Comparison of ENCODE assay signal across 21 cellular contexts in the genomic region with DNA sequence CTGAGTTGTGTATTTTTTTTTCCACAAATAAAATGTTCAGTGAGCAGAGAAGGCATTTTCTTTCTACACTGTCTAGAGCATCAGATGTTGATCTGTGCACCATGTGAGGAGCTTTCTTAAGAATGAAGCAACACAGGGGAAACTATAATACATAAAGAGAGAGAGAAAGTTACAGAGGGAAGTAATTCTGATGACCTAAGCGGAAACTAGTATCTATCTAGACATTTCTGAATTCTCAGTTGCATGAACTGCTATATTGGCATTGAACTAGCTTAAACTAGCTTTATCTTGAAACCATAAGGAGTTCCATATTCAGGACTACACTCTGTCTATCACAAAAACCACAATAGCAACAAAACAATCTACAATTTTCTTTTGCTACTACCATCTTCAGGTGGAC.
DNase-seq lines count a peak whose midpoint lies in the region; ATAC-seq, FAIRE-seq and TF ChIP-seq lines count a peak whose summit lies in the region.
"Had no signal": no experiment of that assay in that cellular context is flagged by ENCODE, and none has a peak within 500 bp of the region (broad histone marks: within the 10 kb centered on the region; RNA-seq: fewer than 3 reads in every experiment).

No MANE protein-coding gene starts in this region.

- CTCF ChIA-PET in HepG2 (lab: Yijun Ruan, JAX; ENCODE audit: low intra/inter-chr PET ratio, low total read pairs): no interaction called here
- CTCF ChIA-PET in WTC11 (lab: Charles Lee): no interaction called here

- H3K9ac ChIP-seq in HepG2 (ENCODE audit: insufficient read depth, low read depth, low read length): no peak overlapping the region
- no peak overlapping the region for H3K9ac ChIP-seq in OCI-LY3 (ENCODE audit: low read length)

- H2AFZ ChIP-seq in HepG2 (ENCODE audit: low read length) (no peak overlapping the region), OCI-LY3 (ENCODE audit: low read depth, low read length) (peak overlapping the region; percentile 20; the same call in 1 of the 2 replicates)

- H3K4me3 Mint-ChIP-seq in WTC11: no peak overlapping the region
- H3K4me3 Mint-ChIP-seq: B cell; CD4-positive, CD25-positive, alpha-beta regulatory T cell; CD8-positive, alpha-beta memory T cell; H9 had no signal

- H3K36me3 ChIP-seq in HepG2 (replicated peaks in 1 of 2; ENCODE audit: control insufficient read depth in 1 of 2, insufficient read depth in 2 of 2, low read length in 2 of 2): no peaks in the 10 kb centered on the region
- H3K36me3 ChIP-seq in right lobe of liver: no peaks in the 10 kb centered on the region
- H3K36me3 ChIP-seq in OCI-LY3 (replicated peaks; ENCODE audit: low read depth, low read length): no peaks in the 10 kb centered on the region
- H3K36me3 ChIP-seq in BE2C: no peaks in the 10 kb centered on the region

- peaks cover 10% of the 10 kb centered on the region for H3K4me1 Mint-ChIP-seq in WTC11
- H3K4me1 Mint-ChIP-seq: B cell; CD4-positive, CD25-positive, alpha-beta regulatory T cell; CD8-positive, alpha-beta memory T cell had no signal

- no peak for TF ChIP-seq RAD21 in HepG2 (CRISPR knock-in tag; IDR thresholded peaks at IDR 0.05)

- H3K4me2 ChIP-seq in HepG2 (ENCODE audit: low read depth, low read length) (no peak overlapping the region), OCI-LY3 (ENCODE audit: low read length) (peak overlapping the region; percentile 10; the same call in 1 of the 2 replicates)

- 0 out of 2 replicates have a peak overlapping the region, but pooled peaks have one; percentile 28 for H3K27ac Mint-ChIP-seq in WTC11
- H3K27ac Mint-ChIP-seq: B cell; CD4-positive, CD25-positive, alpha-beta regulatory T cell; CD8-positive, alpha-beta memory T cell; H9 had no signal

- H3K4me1 ChIP-seq in HepG2 (ENCODE audit: insufficient read depth, low read length): no peaks in the 10 kb centered on the region
- H3K4me1 ChIP-seq in right lobe of liver: no peaks in the 10 kb centered on the region
- H3K4me1 ChIP-seq in OCI-LY3 (ENCODE audit: low read length): peaks cover 19% of the 10 kb centered on the region
- no peaks in the 10 kb centered on the region for H3K4me1 ChIP-seq in BE2C

- H3K27me3 ChIP-seq in HepG2 (ENCODE audit: control insufficient read depth in 1 of 2, insufficient read depth in 2 of 2, low read length in 2 of 2): no peaks in the 10 kb centered on the region
- no peaks in the 10 kb centered on the region for H3K27me3 ChIP-seq in right lobe of liver
- no peaks in the 10 kb centered on the region for H3K27me3 ChIP-seq in OCI-LY3 (ENCODE audit: low read depth, low read length)
- no peaks in the 10 kb centered on the region for H3K27me3 ChIP-seq in BE2C

- H3K9me3 ChIP-seq in HepG2 (ENCODE audit: low read length) (no peaks in the 10 kb centered on the region), right lobe of liver (no peaks in the 10 kb centered on the region), OCI-LY3 (ENCODE audit: insufficient read depth, low read length) (no peaks in the 10 kb centered on the region), BE2C (no peaks in the 10 kb centered on the region)

- peaks cover 3% of the 10 kb centered on the region; the same call in 1 of the 2 replicates for H3K9me3 Mint-ChIP-seq in WTC11
- H3K9me3 Mint-ChIP-seq: H9 had no signal

- no peak for FAIRE-seq in HepG2 (lab: Jason Lieb, UNC)
- FAIRE-seq: GM12878, H1, HTR-8/SVneo had no signal

- no TSS peak for BruUV-seq in HepG2 (replicated peaks; lab: Mats Ljungman, UMichigan)

- H4K20me1 ChIP-seq in HepG2 (ENCODE audit: insufficient read depth, low read length) (no peaks in the 10 kb centered on the region), OCI-LY3 (ENCODE audit: insufficient read depth, low read length) (no peaks in the 10 kb centered on the region)

- DNase-seq in HepG2 (ENCODE audit: low spot score): no peak
- DNase-seq in right lobe of liver: no peak
- DNase-seq in WTC11 (ENCODE audit: low spot score): no peak
- no peak for DNase-seq in BE2C
- no peak for DNase-seq in stimulated activated CD8-positive, alpha-beta memory T cell treated with anti-CD3 and anti-CD28 coated beads, Interleukin-4, amount 100 ng/mL, for 48 hours
- DNase-seq: 8988T; C1 segment of cervical spinal cord; CD4-positive, CD25-positive, alpha-beta regulatory T cell; CD8-positive, alpha-beta memory T cell; COR-L47; DMS 273 treated with DMSO at 0.1 percent for 48 hours; DMS53; DND-41; EL; H9 had no signal

- H3K27ac ChIP-seq in HepG2 (ENCODE audit: extremely low read length, insufficient read depth, low read length) (no peak overlapping the region), right lobe of liver (no peak overlapping the region), OCI-LY3 (ENCODE audit: low read length) (peak overlapping the region; percentile 24; the same call in 1 of the 2 replicates)

- H3K79me2 ChIP-seq in HepG2 (ENCODE audit: insufficient read depth, low read length) (no peaks in the 10 kb centered on the region), OCI-LY3 (ENCODE audit: low read length) (no peaks in the 10 kb centered on the region)

- no peak for TF ChIP-seq POLR2A in HepG2 (IDR thresholded peaks at IDR 0.05; ENCODE audit: insufficient read depth in 1 of 2, low read depth in 2 of 2, low read length in 2 of 2)
- TF ChIP-seq POLR2A in right lobe of liver (IDR thresholded peaks at IDR 0.05): no peak

- POLR2A ChIA-PET in HepG2 (lab: Yijun Ruan, JAX) (no interaction called here), WTC11 (lab: Charles Lee) (no interaction called here)

- no peaks in the 10 kb centered on the region for H3K36me3 Mint-ChIP-seq in WTC11
- H3K36me3 Mint-ChIP-seq: CD4-positive, CD25-positive, alpha-beta regulatory T cell; CD8-positive, alpha-beta memory T cell had no signal

- 0% methylated on average over 1 of the region's 1 CpG for WGBS in HepG2 (ENCODE audit: low lambda C conversion rate)
- WGBS in right lobe of liver (ENCODE audit: insufficient coverage, low coverage, low lambda C conversion rate, missing lambda C conversion rate): 36% methylated on average over 1 of the region's 1 CpG

- in situ Hi-C loops in HepG2 (cut with HindIII; ENCODE audit: extremely low pct_ligation_motif_present, low pct_unique_long_range_greater_than_20kb): no loop called here

- no peaks in the 10 kb centered on the region; the same call in 1 of the 2 replicates for H3K27me3 Mint-ChIP-seq in WTC11 (ENCODE audit: low read depth)
- H3K27me3 Mint-ChIP-seq: B cell; CD4-positive, CD25-positive, alpha-beta regulatory T cell; CD8-positive, alpha-beta memory T cell had no signal

- H3K4me3 ChIP-seq in HepG2 (replicated peaks in 1 of 3; ENCODE audit: insufficient read depth in 1 of 3, low read depth in 2 of 3, low read length in 3 of 3) (no peak overlapping the region), right lobe of liver (no peak overlapping the region), OCI-LY3 (ENCODE audit: low read length) (no peak overlapping the region), BE2C (ENCODE audit: low read depth, low read length) (no peak overlapping the region)
- H3K4me3 ChIP-seq: GM12878 had no signal

- no peak for ATAC-seq in HepG2
- ATAC-seq in right lobe of liver: no peak
- ATAC-seq in WTC11: no peak
- no peak for ATAC-seq in GM21528 (IDR thresholded peaks at IDR 0.05; ENCODE audit: low FRiP score, unreplicated experiment)
- ATAC-seq: GM12878 had no signal

- TF ChIP-seq EP300 in HepG2 (IDR thresholded peaks at IDR 0.05; ENCODE audit: low read depth in 2 of 2, low read length in 2 of 2): no peak
- no peak for TF ChIP-seq EP300 in HepG2 (CRISPR knock-in tag; IDR thresholded peaks at IDR 0.05; ENCODE audit: borderline replicate concordance)

- intact Hi-C loops in HepG2 (cut with micrococcal nuclease; ENCODE audit: unreplicated experiment) (no loop called here), right lobe of liver (cut with DNase I) (no loop called here)

- no peak for TF ChIP-seq CTCF in HepG2 (CRISPR knock-in tag; IDR thresholded peaks at IDR 0.05)
- no peak for TF ChIP-seq CTCF in right lobe of liver (IDR thresholded peaks at IDR 0.05)
- TF ChIP-seq CTCF in OCI-LY3 (IDR thresholded peaks at IDR 0.05; ENCODE audit: low read depth, low read length): no peak
- no peak for TF ChIP-seq CTCF in WTC11 (IDR thresholded peaks at IDR 0.05)
- TF ChIP-seq CTCF in BE2C (IDR thresholded peaks at IDR 0.05; ENCODE audit: low read depth, low read length): no peak

TF ChIP-seq in HepG2, 621 proteins besides CTCF, POLR2A, EP300 and RAD21 (continues in another document):
- no peak for TF ChIP-seq HOXA9 (CRISPR knock-in tag; IDR thresholded peaks at IDR 0.05; ENCODE audit: borderline replicate concordance)
- TF ChIP-seq, protein P1, sequence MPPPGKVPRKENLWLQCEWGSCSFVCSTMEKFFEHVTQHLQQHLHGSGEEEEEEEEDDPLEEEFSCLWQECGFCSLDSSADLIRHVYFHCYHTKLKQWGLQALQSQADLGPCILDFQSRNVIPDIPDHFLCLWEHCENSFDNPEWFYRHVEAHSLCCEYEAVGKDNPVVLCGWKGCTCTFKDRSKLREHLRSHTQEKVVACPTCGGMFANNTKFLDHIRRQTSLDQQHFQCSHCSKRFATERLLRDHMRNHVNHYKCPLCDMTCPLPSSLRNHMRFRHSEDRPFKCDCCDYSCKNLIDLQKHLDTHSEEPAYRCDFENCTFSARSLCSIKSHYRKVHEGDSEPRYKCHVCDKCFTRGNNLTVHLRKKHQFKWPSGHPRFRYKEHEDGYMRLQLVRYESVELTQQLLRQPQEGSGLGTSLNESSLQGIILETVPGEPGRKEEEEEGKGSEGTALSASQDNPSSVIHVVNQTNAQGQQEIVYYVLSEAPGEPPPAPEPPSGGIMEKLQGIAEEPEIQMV (CRISPR knock-in tag; IDR thresholded peaks at IDR 0.05; ENCODE audit: low read depth): no peak

TF ChIP-seq in WTC11, 78 proteins besides CTCF, POLR2A, EP300 and RAD21 (continues in another document):
- TF ChIP-seq, protein P2, sequence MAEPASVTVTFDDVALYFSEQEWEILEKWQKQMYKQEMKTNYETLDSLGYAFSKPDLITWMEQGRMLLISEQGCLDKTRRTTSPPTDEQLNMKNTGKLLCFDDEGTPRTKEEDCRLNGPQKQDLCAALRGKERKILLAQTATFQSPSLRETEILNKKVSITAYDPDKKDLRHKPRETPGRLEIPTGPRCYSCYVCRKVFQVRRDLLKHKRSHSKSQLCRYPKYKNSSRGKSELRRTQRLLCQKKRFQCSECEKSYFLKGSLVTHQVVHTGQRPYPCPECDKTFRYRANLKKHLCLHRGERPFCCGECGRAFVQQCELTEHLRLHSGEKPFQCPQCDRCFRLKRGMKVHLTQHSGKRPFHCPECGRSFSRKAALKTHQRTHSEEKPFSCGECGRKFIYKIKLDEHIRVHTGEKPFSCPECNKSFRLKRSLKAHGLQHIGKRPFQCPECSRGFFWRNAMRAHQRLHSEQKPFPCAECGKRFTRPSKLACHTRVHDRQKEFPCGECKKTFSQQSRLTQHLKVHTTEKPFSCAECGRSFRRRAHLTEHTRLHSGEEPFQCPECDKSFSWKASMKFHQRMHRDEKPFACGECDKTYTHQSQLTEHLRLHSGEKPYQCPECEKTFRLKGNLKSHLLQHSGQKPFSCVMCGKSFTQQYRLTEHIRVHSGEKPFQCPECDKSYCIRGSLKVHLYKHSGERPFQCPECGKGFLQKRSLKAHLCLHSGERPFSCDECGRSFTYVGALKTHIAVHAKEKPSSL (CRISPR knock-in tag; conservative IDR thresholded peaks at IDR 0.05): no peak
- TF ChIP-seq ZNF121 (CRISPR knock-in tag; IDR thresholded peaks at IDR 0.05) (no peak), CBFB (CRISPR knock-in tag; IDR thresholded peaks at IDR 0.05; ENCODE audit: low read depth) (no peak)
